1 cellular context compared by ENCODE assay signal in the genomic region with DNA sequence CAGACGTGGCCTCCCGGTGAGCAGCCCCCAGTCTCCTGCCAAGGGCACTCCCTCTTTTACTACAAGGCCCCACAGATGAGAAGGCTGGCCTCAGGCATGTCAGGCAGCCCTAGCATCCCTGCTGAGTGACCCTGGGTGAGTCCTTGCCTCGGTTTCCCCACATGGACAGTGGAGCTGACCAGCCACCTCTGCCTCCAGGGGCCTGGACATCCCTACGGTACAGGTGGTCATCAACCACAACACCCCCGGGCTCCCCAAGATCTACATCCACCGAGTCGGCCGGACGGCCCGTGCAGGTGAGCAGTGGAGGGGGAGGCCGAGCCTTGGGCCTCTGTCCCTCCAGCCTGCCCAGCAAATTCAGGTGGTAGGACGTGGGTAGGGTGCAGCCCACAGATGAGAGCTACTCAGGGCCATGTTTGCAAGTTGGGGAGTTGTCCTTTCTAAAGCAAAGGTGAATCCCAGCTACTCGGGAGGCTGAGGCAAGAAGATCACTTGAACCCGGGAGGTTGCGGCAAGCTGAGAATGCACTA.
A peak's percentile ranks its signal among the peaks of the same experiment; 100 is the strongest.
TF ChIP-seq lines count a peak whose summit lies in the region.

No MANE protein-coding gene starts in this region.

TF ChIP-seq in K562, 482 proteins besides CTCF, POLR2A, EP300 and RAD21:
- TF ChIP-seq RBFOX2 (IDR thresholded peaks at IDR 0.05; ENCODE audit: low read depth, low read length) (peak; percentile 31), TAF15 (IDR thresholded peaks at IDR 0.05; ENCODE audit: low read depth, low read length) (no peak)
